Comparison of ENCODE assay signal across 8 cellular contexts in the genomic region with DNA sequence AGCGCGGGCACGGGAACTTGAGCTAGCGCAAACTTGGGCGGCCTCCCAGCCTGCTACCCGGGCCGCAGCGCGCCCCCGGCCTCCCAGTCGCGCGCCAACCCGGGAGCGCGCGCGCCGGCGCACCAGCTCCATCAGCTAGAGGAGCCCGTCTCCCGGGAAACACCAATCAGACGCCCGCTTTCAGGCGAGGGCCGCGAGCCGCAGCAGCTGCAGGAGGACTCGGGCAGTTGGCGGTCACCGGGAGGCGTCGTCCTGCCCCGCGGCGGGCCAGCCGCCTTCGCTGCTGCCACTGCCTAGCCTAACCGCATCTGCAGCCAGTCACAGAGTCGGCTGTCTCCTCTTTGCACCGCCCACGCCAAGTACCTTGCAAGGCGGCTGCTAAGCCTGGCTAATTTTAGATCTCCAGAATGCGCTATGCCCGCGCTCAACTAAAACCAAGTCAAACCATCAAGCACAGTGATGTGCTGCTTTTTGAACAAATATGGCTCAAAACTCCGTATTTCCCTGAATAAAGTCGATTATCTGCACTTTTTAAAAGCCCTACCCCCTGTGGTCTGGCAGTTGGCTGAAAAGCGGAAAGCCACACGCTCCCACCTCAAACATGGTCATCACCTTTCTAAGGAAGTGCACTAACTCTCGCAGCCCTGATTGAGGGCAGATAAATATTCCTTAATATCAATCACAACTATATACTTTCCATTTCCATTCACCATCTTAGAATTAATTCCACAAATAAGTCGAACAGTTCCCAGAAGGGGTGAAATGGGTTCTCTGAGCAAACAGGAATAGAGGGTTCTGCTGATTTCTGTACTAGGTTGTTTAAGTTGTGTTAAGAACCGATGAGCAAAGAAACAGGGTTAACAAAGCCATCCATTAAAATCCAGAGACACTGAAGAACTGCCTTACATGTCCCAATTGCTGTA.
DNase-seq lines count a peak whose midpoint lies in the region; ATAC-seq and TF ChIP-seq lines count a peak whose summit lies in the region.

No MANE protein-coding gene starts in this region.

- no peak for TF ChIP-seq POLR2A in upper lobe of left lung (IDR thresholded peaks at IDR 0.05)

- H3K36me3 ChIP-seq in SJSA1 (no peaks in the 10 kb centered on the region), duodenal mucosa (ENCODE audit: control insufficient read depth in 1 of 2, insufficient read depth in 2 of 2, low read length in 2 of 2) (no peaks in the 10 kb centered on the region), upper lobe of left lung (no peaks in the 10 kb centered on the region)

- POLR2A ChIA-PET in HEK293T (lab: Yijun Ruan, JAX): interaction anchor here (0.7 to 3.5 kb wide), 15 partner anchors 8 to 819 kb away, joined by 3 to 68 read pairs (median 4); no protein-coding TSS in a partner anchor

- CTCF ChIA-PET in HEK293T (lab: Yijun Ruan, JAX): interaction anchor here (1.3 kb wide), 1 partner anchor 9 kb away, joined by 5 read pairs; no protein-coding TSS in a partner anchor

- peak overlapping the region; percentile 79 for H3K27ac ChIP-seq in SJSA1
- no peak overlapping the region for H3K27ac ChIP-seq in duodenal mucosa (ENCODE audit: low read depth, low read length)
- no peak overlapping the region for H3K27ac ChIP-seq in upper lobe of left lung

- TF ChIP-seq CTCF in upper lobe of left lung (IDR thresholded peaks at IDR 0.05): no peak

- H3K36me3 Mint-ChIP-seq in memory B cell: no peaks in the 10 kb centered on the region

- H3K9me3 Mint-ChIP-seq in memory B cell: peaks cover 2% of the 10 kb centered on the region

- H3K9me3 ChIP-seq in SJSA1 (replicated peaks) (no peaks in the 10 kb centered on the region), duodenal mucosa (ENCODE audit: control insufficient read depth in 1 of 2, low read length in 2 of 2) (no peaks in the 10 kb centered on the region), upper lobe of left lung (no peaks in the 10 kb centered on the region)

- H3K4me1 Mint-ChIP-seq in memory B cell: peaks cover 6% of the 10 kb centered on the region

- peaks cover 18% of the 10 kb centered on the region for H3K27me3 Mint-ChIP-seq in memory B cell

- WGBS in upper lobe of left lung, 2 donors: 5 to 7% methylated on average over 13 to 18 of the region's 53 CpGs

- H3K9ac ChIP-seq in duodenal mucosa (ENCODE audit: low read depth in 1 of 2, low read length in 2 of 2): no peak overlapping the region

- in situ Hi-C loops in ACHN (cut with HindIII; ENCODE audit: low pct_ligation_motif_present, low pct_unique_long_range_greater_than_20kb, low sequenced_read_pairs): no loop called here

- H3K27me3 ChIP-seq in SJSA1 (replicated peaks) (no peaks in the 10 kb centered on the region), duodenal mucosa (ENCODE audit: control insufficient read depth in 1 of 2, insufficient read depth in 2 of 2, low read length in 2 of 2) (peaks cover 58 to 72% of the 10 kb centered on the region in 2 donors), upper lobe of left lung (peaks cover 0 to 55% (median 24%) of the 10 kb centered on the region in 4 donors)

- H3K4me3 ChIP-seq in GM08714 (ENCODE audit: low read length): peak overlapping the region; percentile 56
- peak overlapping the region; percentile 41 for H3K4me3 ChIP-seq in SJSA1
- peak overlapping the region; percentile 32 to 63 for H3K4me3 ChIP-seq in duodenal mucosa (ENCODE audit: low read depth in 1 of 2, low read length in 2 of 2)
- H3K4me3 ChIP-seq in upper lobe of left lung: peak overlapping the region in 3 of 4 donors; percentile 29 to 38 (median 37)

- ATAC-seq in memory B cell (ENCODE audit: low read depth): peak; percentile 26
- ATAC-seq in upper lobe of left lung (ENCODE audit: low FRiP score in 2 of 2): peak in 1 of 2 donors; percentile 68

- peak overlapping the region; percentile 55 for H3K27ac Mint-ChIP-seq in memory B cell

- DNase-seq in ACHN (peak; percentile 94), HEK293T (ENCODE audit: extremely low spot score) (peak; percentile 93), LoVo (ENCODE audit: low spot score) (peak; percentile 89), SJSA1 (ENCODE audit: low read depth in 1 of 2, low spot score in 2 of 2) (peak; percentile 97), memory B cell (ENCODE audit: low spot score in 2 of 2) (no peak), upper lobe of left lung (peak; percentile 40 to 88)

- H3K4me1 ChIP-seq in SJSA1 (replicated peaks) (peaks cover 7% of the 10 kb centered on the region), duodenal mucosa (ENCODE audit: control insufficient read depth in 1 of 2, insufficient read depth in 2 of 2, low read length in 2 of 2) (peaks cover 0 to 3% of the 10 kb centered on the region in 2 donors), upper lobe of left lung (peaks cover 11 to 25% (median 14%) of the 10 kb centered on the region in 4 donors)

- no peak for TF ChIP-seq EP300 in upper lobe of left lung (IDR thresholded peaks at IDR 0.05)

- H3K4me3 Mint-ChIP-seq in memory B cell: peak overlapping the region; percentile 59

TF ChIP-seq in HEK293T, 16 proteins besides CTCF, POLR2A, EP300 and RAD21:
- peak; percentile 19; the same call in 1 of the 2 replicates for TF ChIP-seq L3MBTL2 (conservative IDR thresholded peaks at IDR 0.05)
- TF ChIP-seq, protein P1, sequence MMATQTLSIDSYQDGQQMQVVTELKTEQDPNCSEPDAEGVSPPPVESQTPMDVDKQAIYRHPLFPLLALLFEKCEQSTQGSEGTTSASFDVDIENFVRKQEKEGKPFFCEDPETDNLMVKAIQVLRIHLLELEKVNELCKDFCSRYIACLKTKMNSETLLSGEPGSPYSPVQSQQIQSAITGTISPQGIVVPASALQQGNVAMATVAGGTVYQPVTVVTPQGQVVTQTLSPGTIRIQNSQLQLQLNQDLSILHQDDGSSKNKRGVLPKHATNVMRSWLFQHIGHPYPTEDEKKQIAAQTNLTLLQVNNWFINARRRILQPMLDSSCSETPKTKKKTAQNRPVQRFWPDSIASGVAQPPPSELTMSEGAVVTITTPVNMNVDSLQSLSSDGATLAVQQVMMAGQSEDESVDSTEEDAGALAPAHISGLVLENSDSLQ (IDR thresholded peaks at IDR 0.05): peak; percentile 84
- TF ChIP-seq ARNT (IDR thresholded peaks at IDR 0.05): 0 out of 2 replicates have a peak, but pooled peaks have one; percentile 36
- TF ChIP-seq SP1 (IDR thresholded peaks at IDR 0.05): no peak

Comparison
In these comparisons a context has a peak if more than half of its experiments do, and no peak if none do; other contexts are left out.
1. DNase-seq: peak in ACHN (single experiment), HEK293T (single experiment), LoVo (single experiment), SJSA1 (2 of 2) and upper lobe of left lung (2 of 2); none in memory B cell (0 of 2).
2. Peak in every context shown above with its lines, with median percentiles within 50 percentile points of each other: H3K4me3 ChIP-seq.